Comparison of ENCODE assay signal across 8 cellular contexts in the genomic region with DNA sequence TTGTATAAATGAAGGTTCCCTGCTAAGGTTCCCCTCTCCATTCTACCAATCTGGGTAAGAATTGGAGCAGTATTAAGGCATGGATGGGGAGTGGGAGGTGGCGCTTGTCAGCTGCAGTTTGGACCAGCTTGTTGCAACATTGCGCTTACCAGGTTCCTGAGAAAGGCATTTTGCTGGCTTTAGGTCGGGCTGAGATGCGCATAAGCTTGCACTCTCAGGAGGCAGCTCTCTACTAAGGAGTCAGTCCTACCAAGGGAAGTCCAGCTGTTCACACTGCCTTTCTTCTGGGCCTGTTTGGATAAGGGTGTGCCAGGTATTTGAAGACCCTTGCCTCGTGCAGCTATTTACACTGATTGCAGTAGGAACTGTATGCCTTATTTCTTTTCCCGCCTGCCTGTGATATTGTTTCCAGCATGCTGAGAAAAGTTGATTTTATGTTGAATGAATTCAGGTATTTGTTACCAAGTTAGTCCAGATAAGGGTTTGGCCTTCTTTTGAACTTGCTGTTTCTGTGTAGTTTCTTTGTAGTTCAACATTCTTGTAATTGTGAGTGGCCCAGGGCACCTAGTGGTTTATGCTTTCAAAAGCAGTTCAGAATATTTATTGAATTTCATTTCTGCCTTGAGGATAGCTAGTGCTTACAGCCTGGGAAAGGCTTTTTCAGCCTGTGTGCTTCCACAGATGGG. TPM values are rescaled to one million over a fixed set of nuclear protein-coding genes. Genes with fewer than 3 reads are reported as not detected.
DNase-seq lines count a peak whose midpoint lies in the region; ATAC-seq and TF ChIP-seq lines count a peak whose summit lies in the region.

No MANE protein-coding gene starts in this region.

- H4K20me1 ChIP-seq in GM23248 (ENCODE audit: insufficient read depth), result 0 out of 2 replicates have a peak, but pooled peaks cover 5% of the 10 kb centered on the region

- H3K9ac ChIP-seq in GM23248 (peak overlapping the region; percentile 94), SK-N-MC (ENCODE audit: insufficient read length) (peak overlapping the region; percentile 79)

- H2AFZ ChIP-seq in GM23248, result no peak overlapping the region

- H3F3A ChIP-seq in GM23248 (ENCODE audit: insufficient read depth), result peaks cover 13% of the 10 kb centered on the region

- no peak for TF ChIP-seq CTCF in epithelial cell of proximal tubule (conservative IDR thresholded peaks at IDR 0.05; ENCODE audit: low read depth, low read length)
- TF ChIP-seq CTCF in psoas muscle (IDR thresholded peaks at IDR 0.05), result no peak

- intact Hi-C loops in psoas muscle (cut with DNase I), result loop anchor here (2.0 to 10.0 kb wide), 3 partner anchors 21 to 245 kb away; partner anchors contain the start of genes GATC (in 1 of the 2), TRIAP1 (in 1 of the 2) and UNC119B (in 1 of the 2)

- in situ Hi-C loops in GM23248 (cut with MboI), result no loop called here

- H3K27ac ChIP-seq in GM23248, result no peak overlapping the region
- H3K27ac ChIP-seq in SK-N-MC, result no peak overlapping the region
- peak overlapping the region; percentile 60 for H3K27ac ChIP-seq in psoas muscle

- peaks cover 72% of the 10 kb centered on the region for H3K79me2 ChIP-seq in GM23248 (ENCODE audit: insufficient read depth)

- H3K27me3 ChIP-seq in GM23248 (replicated peaks; ENCODE audit: insufficient read depth), result no peaks in the 10 kb centered on the region
- H3K27me3 ChIP-seq in psoas muscle (ENCODE audit: insufficient read depth in 3 of 3, low read length in 2 of 3), result no peaks in the 10 kb centered on the region

- H3K4me1 ChIP-seq in GM23248 (ENCODE audit: insufficient read depth) (peaks cover 14% of the 10 kb centered on the region), psoas muscle (peaks cover 60% of the 10 kb centered on the region)

- H3K36me3 ChIP-seq in GM23248 (ENCODE audit: low read depth) (peaks cover 2% of the 10 kb centered on the region; the same call in 1 of the 2 replicates), SK-N-MC (ENCODE audit: insufficient read depth, low read length) (peaks cover 11% of the 10 kb centered on the region), psoas muscle (ENCODE audit: insufficient read depth in 1 of 2, low read depth in 1 of 2) (peaks cover 0 to 8% of the 10 kb centered on the region in 2 donors)

- DNase-seq in GM23248 (no peak), SK-N-MC (ENCODE audit: low read depth, low spot score) (no peak), epithelial cell of proximal tubule (ENCODE audit: low read depth) (no peak), psoas muscle (no peak), NCI-H446 treated with DMSO at 0.1 percent for 48 hours (lab: John Stamatoyannopoulos, UW) (no peak), C1 segment of cervical spinal cord (lab: John Stamatoyannopoulos, UW) (no peak)

- no peak for ATAC-seq in psoas muscle
- no peak for ATAC-seq in GM18520 (IDR thresholded peaks at IDR 0.05; ENCODE audit: unreplicated experiment)
- no peak for ATAC-seq in GM21381 (IDR thresholded peaks at IDR 0.05; ENCODE audit: unreplicated experiment)

- H3K4me2 ChIP-seq in GM23248 (ENCODE audit: unreplicated experiment), result peak overlapping the region; percentile 97

- WGBS in GM23248 (ENCODE audit: low coverage in 1 of 2, low lambda C conversion rate in 2 of 2, missing lambda C conversion rate in 2 of 2), 2 experiments, result 82 to 88% methylated on average over 6 of the region's 6 CpGs
- 42 to 61% (median 46%) methylated on average over 6 of the region's 6 CpGs for WGBS in psoas muscle, 3 donors

- H3K9me3 ChIP-seq in GM23248 (ENCODE audit: low read depth) (no peaks in the 10 kb centered on the region), SK-N-MC (ENCODE audit: low read depth, low read length) (no peaks in the 10 kb centered on the region), psoas muscle (no peaks in the 10 kb centered on the region)

- H3K9me2 ChIP-seq in GM23248 (ENCODE audit: insufficient read depth), result no peaks in the 10 kb centered on the region

- H3K4me3 ChIP-seq in GM23248 (peak overlapping the region; percentile 91), SK-N-MC (peak overlapping the region; percentile 88), epithelial cell of proximal tubule (ENCODE audit: low read depth, low read length) (peak overlapping the region; percentile 87), psoas muscle (peak overlapping the region; percentile 96)

RNA-seq across cellular contexts. Expression of gene MLEC, which starts 2.6 kb away (rescaled TPM):
- total RNA-seq in GM23248 (2014; rRNA removed; shearing (Covaris generic)), result 79.3 and 79.4 TPM in 2 replicates
- polyA plus RNA-seq in GM23248 (2016; fragmentation: Nextera tagmentation; extraction: Ambion mirVana), result 114 and 119 TPM in 2 replicates
- 99.5 and 124 TPM in 2 replicates for total RNA-seq in epithelial cell of proximal tubule
- total RNA-seq in psoas muscle, result 10 to 100 TPM; 49.2 to 63.8 (median 60.9) TPM
- polyA plus RNA-seq in psoas muscle, result 100 to 1,000 TPM in 1 of 3 donors, 10 to 100 TPM in 2; 30.7 to 102 (median 34.5) TPM

RNA-seq across cellular contexts. Expression of gene UNC119B, which starts 20.7 kb away (rescaled TPM):
- total RNA-seq in GM23248 (2014; rRNA removed; shearing (Covaris generic)), result 17.8 and 22.4 TPM in 2 replicates
- polyA plus RNA-seq in GM23248 (2016; fragmentation: Nextera tagmentation; extraction: Ambion mirVana) (7.6 TPM in 2 replicates), psoas muscle (1 to 10 TPM; 4.3 to 9.4 (median 8.3) TPM)
- total RNA-seq in epithelial cell of proximal tubule (14.9 and 22.4 TPM in 2 replicates), psoas muscle (10 to 100 TPM in 1 of 4 donors, 1 to 10 TPM in 3; 7.5 to 10.9 (median 7.9) TPM)

RNA-seq across cellular contexts. Expression of gene ACADS, which starts 36.1 kb away (rescaled TPM):
- 14.5 and 20.6 TPM in 2 replicates for total RNA-seq in GM23248 (2014; rRNA removed; shearing (Covaris generic))
- polyA plus RNA-seq in GM23248 (2016; fragmentation: Nextera tagmentation; extraction: Ambion mirVana), result 10.1 and 10.5 TPM in 2 replicates
- 16.4 and 25.3 TPM in 2 replicates for total RNA-seq in epithelial cell of proximal tubule
- 100 to 1,000 TPM in 2 of 4 donors, 10 to 100 TPM in 2; 81.9 to 109 (median 102) TPM for total RNA-seq in psoas muscle
- polyA plus RNA-seq in psoas muscle, result 100 to 1,000 TPM; 106 to 120 (median 106) TPM

RNA-seq across cellular contexts. Expression of gene CABP1, which starts 49.1 kb away (rescaled TPM):
- not detected in 2 replicates for total RNA-seq in GM23248 (2014; rRNA removed; shearing (Covaris generic))
- polyA plus RNA-seq in GM23248 (2016; fragmentation: Nextera tagmentation; extraction: Ambion mirVana), result not detected in 2 replicates
- total RNA-seq in epithelial cell of proximal tubule, result 0.14 and 1.1 TPM in 2 replicates
- total RNA-seq in psoas muscle, result 1 to 10 TPM; 1.6 to 4.8 (median 2.6) TPM
- 1 to 10 TPM; 2.2 to 2.3 (median 2.3) TPM for polyA plus RNA-seq in psoas muscle
